In genomic region chr17:7631398-7632380, GRCh38 we compare ENCODE assay signal across 20 cellular contexts. TPM values are rescaled to one million over a fixed set of nuclear protein-coding genes. Genes with fewer than 3 reads are reported as not detected.
DNase-seq lines count a peak whose midpoint lies in the region; ATAC-seq and TF ChIP-seq lines count a peak whose summit lies in the region.
"Had no signal": no experiment of that assay in that cellular context is flagged by ENCODE, and none has a peak within 500 bp of the region (broad histone marks: within the 10 kb centered on the region; RNA-seq: fewer than 3 reads in every experiment).

No MANE protein-coding gene starts in this region.

- H3K4me3 Mint-ChIP-seq in brain (no peak overlapping the region), neural progenitor cell (no peak overlapping the region)
- H3K4me3 Mint-ChIP-seq: activated CD8-positive, alpha-beta memory T cell treated with anti-CD3 and anti-CD28 coated beads, Interleukin-2, amount 10 ng/mL, durations not matched to agents 7 days and 5 days; activated naive CD4-positive, alpha-beta T cell treated with anti-CD3 and anti-CD28 coated beads, Interleukin-2, amount 50 U/mL, for 24 hours; activated T-helper 1 cell treated with anti-CD3 and anti-CD28 coated beads, Interleukin-12 subunit alpha, Interleukin-12 subunit beta, Interleukin-2, Interleukin-4 antibody, amounts not matched to agents 30 ng/mL and 10 ng/mL and 1 ng/mL, durations not matched to agents 14 hours and 24 hours and 36 hours; HFFc6 had no signal

- no peak overlapping the region for H3K9ac ChIP-seq in neural progenitor cell

- no peaks in the 10 kb centered on the region for H3K79me2 ChIP-seq in neural progenitor cell (ENCODE audit: low read depth)

- H3K4me3 ChIP-seq in neural progenitor cell = no peak overlapping the region
- H3K4me3 ChIP-seq: lower lobe of right lung, MG63, psoas muscle had no signal

- H3K4me1 Mint-ChIP-seq in brain (peaks cover 43% of the 10 kb centered on the region), neural progenitor cell (peaks cover 48% of the 10 kb centered on the region)

- no peaks in the 10 kb centered on the region for H3K27me3 ChIP-seq in neural progenitor cell
- H3K27me3 ChIP-seq: MG63 had no signal

- H3K36me3 Mint-ChIP-seq in brain (peaks cover 3% of the 10 kb centered on the region), neural progenitor cell (no peaks in the 10 kb centered on the region)
- H3K36me3 Mint-ChIP-seq: activated CD8-positive, alpha-beta memory T cell treated with anti-CD3 and anti-CD28 coated beads, Interleukin-2, amount 10 ng/mL, durations not matched to agents 7 days and 5 days; activated naive CD4-positive, alpha-beta T cell treated with anti-CD3 and anti-CD28 coated beads, Interleukin-2, amount 50 U/mL, for 24 hours had no signal

- no peak overlapping the region for H3K4me2 ChIP-seq in neural progenitor cell

- H3K36me3 ChIP-seq in neural progenitor cell = no peaks in the 10 kb centered on the region
- H3K36me3 ChIP-seq: lower lobe of right lung, MG63 had no signal

- DNase-seq in GM10248 (ENCODE audit: extremely low spot score) (peak; percentile 5), neural progenitor cell (ENCODE audit: low spot score) (no peak), ecto neural progenitor cell (ENCODE audit: low spot score) (no peak)
- DNase-seq: CD8-positive, alpha-beta memory T cell; DMS153; MG63; NCI-H2081 treated with DMSO at 0.1 percent for 48 hours; psoas muscle; stimulated activated CD8-positive, alpha-beta memory T cell treated with anti-CD3 and anti-CD28 coated beads, Interleukin-4, amount 100 ng/mL, for 48 hours had no signal

- no peak overlapping the region for H3K27ac ChIP-seq in neural progenitor cell
- H3K27ac ChIP-seq: lower lobe of right lung, psoas muscle, RWPE1 had no signal

- no peak for TF ChIP-seq CTCF in GM10248 (IDR thresholded peaks at IDR 0.05; ENCODE audit: control extremely low read depth, extremely low read depth, low read depth, missing control alignments)
- TF ChIP-seq CTCF in brain (conservative IDR thresholded peaks at IDR 0.05) = no peak
- TF ChIP-seq CTCF in neural progenitor cell (IDR thresholded peaks at IDR 0.05) = no peak

- H2AFZ ChIP-seq in neural progenitor cell (replicated peaks) = no peak overlapping the region

- H3K9me3 ChIP-seq in neural progenitor cell (ENCODE audit: low read depth) = no peaks in the 10 kb centered on the region
- H3K9me3 ChIP-seq: lower lobe of right lung, MG63, psoas muscle had no signal

- CTCF ChIA-PET in GM10248 (lab: Yijun Ruan, JAX) = interaction anchor here (1.0 to 9.5 kb wide), 17 partner anchors 8 to 201 kb away, joined by 3 to 112 read pairs (median 5); partner anchors contain the start of genes ATP1B2, FXR2, SOX15 and TP53

- ATAC-seq in HG03025 (IDR thresholded peaks at IDR 0.05; ENCODE audit: low FRiP score, unreplicated experiment) = no peak

- H3K27ac Mint-ChIP-seq in brain = peak overlapping the region in 3 of 5 experiments; percentile 64 to 80 (median 75)
- H3K27ac Mint-ChIP-seq in neural progenitor cell = peak overlapping the region; percentile 21
- H3K27ac Mint-ChIP-seq: activated CD8-positive, alpha-beta memory T cell treated with anti-CD3 and anti-CD28 coated beads, Interleukin-2, amount 10 ng/mL, durations not matched to agents 7 days and 5 days; activated naive CD4-positive, alpha-beta T cell treated with anti-CD3 and anti-CD28 coated beads, Interleukin-2, amount 50 U/mL, for 24 hours; activated T-helper 1 cell treated with anti-CD3 and anti-CD28 coated beads, Interleukin-12 subunit alpha, Interleukin-12 subunit beta, Interleukin-2, Interleukin-4 antibody, amounts not matched to agents 30 ng/mL and 10 ng/mL and 1 ng/mL, durations not matched to agents 14 hours and 24 hours and 36 hours; HFFc6 had no signal

- peaks cover 13% of the 10 kb centered on the region for H3F3A ChIP-seq in neural progenitor cell (ENCODE audit: low read depth)

- H3K27me3 Mint-ChIP-seq in brain = no peaks in the 10 kb centered on the region
- H3K27me3 Mint-ChIP-seq in neural progenitor cell (ENCODE audit: insufficient read depth, low read depth) = peaks cover 5% of the 10 kb centered on the region
- H3K27me3 Mint-ChIP-seq: activated CD8-positive, alpha-beta memory T cell treated with anti-CD3 and anti-CD28 coated beads, Interleukin-2, amount 10 ng/mL, durations not matched to agents 7 days and 5 days; activated naive CD4-positive, alpha-beta T cell treated with anti-CD3 and anti-CD28 coated beads, Interleukin-2, amount 50 U/mL, for 24 hours; CD8-positive, alpha-beta memory T cell had no signal

- H4K20me1 ChIP-seq in neural progenitor cell (ENCODE audit: low read depth) = no peaks in the 10 kb centered on the region

- POLR2A ChIA-PET in GM10248 (lab: Yijun Ruan, JAX) = interaction anchor here (1.0 to 1.5 kb wide), 2 partner anchors 19 to 56 kb away, joined by 3 to 11 read pairs; partner anchors contain the start of genes ATP1B2 and TP53

- peaks cover 7% of the 10 kb centered on the region for H3K4me1 ChIP-seq in neural progenitor cell

- no peaks in the 10 kb centered on the region for H3K9me3 Mint-ChIP-seq in brain
- no peaks in the 10 kb centered on the region for H3K9me3 Mint-ChIP-seq in neural progenitor cell
- H3K9me3 Mint-ChIP-seq: activated naive CD4-positive, alpha-beta T cell treated with anti-CD3 and anti-CD28 coated beads, Interleukin-2, amount 50 U/mL, for 24 hours; activated T-helper 1 cell treated with anti-CD3 and anti-CD28 coated beads, Interleukin-12 subunit alpha, Interleukin-12 subunit beta, Interleukin-2, Interleukin-4 antibody, amounts not matched to agents 30 ng/mL and 10 ng/mL and 1 ng/mL, durations not matched to agents 14 hours and 24 hours and 36 hours; CD8-positive, alpha-beta memory T cell; HFFc6 had no signal

RNA-seq across cellular contexts. Expression of gene SHBG, which starts 1.8 kb away (rescaled TPM):
- polyA plus RNA-seq in brain (ENCODE audit: insufficient read depth, low read depth, low replicate concordance) = 2.3 TPM
- total RNA-seq in neural progenitor cell (ENCODE audit: low replicate concordance) = 0.46 TPM in 1 of 2 replicates, not detected in the other
- total RNA-seq: activated CD8-positive, alpha-beta memory T cell treated with anti-CD3 and anti-CD28 coated beads, Interleukin-2, amount 10 ng/mL, durations not matched to agents 7 days and 5 days; activated T-helper 1 cell treated with anti-CD3 and anti-CD28 coated beads, Interleukin-12 subunit alpha, Interleukin-12 subunit beta, Interleukin-2, Interleukin-4 antibody, amounts not matched to agents 30 ng/mL and 10 ng/mL and 1 ng/mL, durations not matched to agents 14 hours and 24 hours and 36 hours; CD8-positive, alpha-beta memory T cell; lower lobe of right lung; skeletal muscle tissue had no signal
- polyA plus RNA-seq: CD8-positive, alpha-beta memory T cell had no signal

RNA-seq across cellular contexts. Expression of gene SAT2, which starts 4.1 kb away (rescaled TPM):
- polyA plus RNA-seq in brain (ENCODE audit: insufficient read depth, low read depth, low replicate concordance) = 79.2 TPM
- total RNA-seq in neural progenitor cell (ENCODE audit: low replicate concordance) = 34.6 and 56.6 TPM in 2 replicates

RNA-seq across cellular contexts. Expression of gene FXR2, which starts 17.0 kb away (rescaled TPM):
- 127 TPM for polyA plus RNA-seq in brain (ENCODE audit: insufficient read depth, low read depth, low replicate concordance)
- total RNA-seq in neural progenitor cell (ENCODE audit: low replicate concordance) = 42.7 and 65.5 TPM in 2 replicates

RNA-seq across cellular contexts. Expression of gene ATP1B2, which starts 19.0 kb away (rescaled TPM):
- 149 TPM for polyA plus RNA-seq in brain (ENCODE audit: insufficient read depth, low read depth, low replicate concordance)
- 0.37 and 1.4 TPM in 2 replicates for total RNA-seq in neural progenitor cell (ENCODE audit: low replicate concordance)
- total RNA-seq: dermis blood vessel endothelial cell, glomerular endothelial cell, HFFc6 had no signal
- polyA plus RNA-seq: CD8-positive, alpha-beta memory T cell had no signal

RNA-seq across cellular contexts. Expression of gene SOX15, which starts 41.8 kb away (rescaled TPM):
- polyA plus RNA-seq in brain (ENCODE audit: insufficient read depth, low read depth, low replicate concordance) = 5.3 TPM
- 0.51 and 7.6 TPM in 2 replicates for total RNA-seq in neural progenitor cell (ENCODE audit: low replicate concordance)
- total RNA-seq: glomerular endothelial cell, skeletal muscle tissue had no signal
- polyA plus RNA-seq: CD8-positive, alpha-beta memory T cell had no signal
